24 cellular contexts compared by ENCODE assay signal in genomic region chr2:105618351-105618659, GRCh38.
A peak's percentile ranks its signal among the peaks of the same experiment; 100 is the strongest.
DNase-seq lines count a peak whose midpoint lies in the region; ATAC-seq, FAIRE-seq and TF ChIP-seq lines count a peak whose summit lies in the region.
"Had no signal": no experiment of that assay in that cellular context is flagged by ENCODE, and none has a peak within 500 bp of the region (broad histone marks: within the 10 kb centered on the region; RNA-seq: fewer than 3 reads in every experiment).

No MANE protein-coding gene starts in this region.

- H3K4me3 Mint-ChIP-seq in CD4-positive, CD25-positive, alpha-beta regulatory T cell, result no peak overlapping the region
- no peak overlapping the region for H3K4me3 Mint-ChIP-seq in Calu3 (ENCODE audit: low read depth, unreplicated experiment)
- no peak overlapping the region for H3K4me3 Mint-ChIP-seq in stimulated activated naive CD8-positive, alpha-beta T cell treated with anti-CD3 and anti-CD28 coated beads, Interleukin-15, Interleukin-2, amounts not matched to agents 100 ng/mL and 50 ng/mL, for 24 hours
- H3K4me3 Mint-ChIP-seq: CD8-positive, alpha-beta T cell; GM23338 had no signal

- no peak for TF ChIP-seq POLR2A in K562 (conservative IDR thresholded peaks at IDR 0.05)

- in situ Hi-C loops in K562 (cut with MboI), result no loop called here

- DNase-seq in CD4-positive, CD25-positive, alpha-beta regulatory T cell, result peak in 1 of 3 donors; percentile 18
- DNase-seq in Calu3, result no peak
- DNase-seq in K562 (ENCODE audit: extremely low read depth in 1 of 4, low spot score in 3 of 4), result no peak
- DNase-seq in NOMO-1 treated with DMSO at 0.1 percent for 48 hours (lab: John Stamatoyannopoulos, UW; ENCODE audit: unreplicated experiment), result no peak
- DNase-seq: C1 segment of cervical spinal cord; CD8-positive, alpha-beta T cell; DMS 273 treated with DMSO at 0.1 percent for 48 hours; DMS79; EL; GDM1; HCEC 1CT; IMR-90; NCI-H1048; NCI-H1694; NCI-H526 treated with DMSO at 0.1 percent for 48 hours; SIG-M5 had no signal

- intact Hi-C loops in Calu3 (cut with micrococcal nuclease; ENCODE audit: unreplicated experiment), result no loop called here
- intact Hi-C loops in K562 (cut with micrococcal nuclease), result no loop called here

- H3K4me3 ChIP-seq in CD4-positive, CD25-positive, alpha-beta regulatory T cell (ENCODE audit: low read depth, low read length), result no peak overlapping the region
- no peak overlapping the region for H3K4me3 ChIP-seq in K562
- H3K4me3 ChIP-seq: GM12878, GM23338, Peyer's patch, SK-N-MC had no signal

- no peaks in the 10 kb centered on the region for H3K4me1 ChIP-seq in CD4-positive, CD25-positive, alpha-beta regulatory T cell (ENCODE audit: control insufficient read depth, insufficient read depth, low read length, poor library complexity, severe bottlenecking)
- peaks cover 4 to 9% of the 10 kb centered on the region in 2 experiments; a peak in 3 of 5 replicates for H3K4me1 ChIP-seq in K562 (replicated peaks in 1 of 2; ENCODE audit: control insufficient read depth in 2 of 2, insufficient read depth in 2 of 2, low read length in 2 of 2)
- H3K4me1 ChIP-seq: Peyer's patch had no signal

- TF ChIP-seq CTCF in Calu3 (IDR thresholded peaks at IDR 0.05; ENCODE audit: unreplicated experiment) (no peak), K562 (IDR thresholded peaks at IDR 0.05 in 2 of 3, conservative IDR thresholded peaks at IDR 0.05 in 1 of 3; ENCODE audit: insufficient read depth in 2 of 3, low read depth in 1 of 3, low read length in 3 of 3) (no peak)

- H3K9ac ChIP-seq in K562 (ENCODE audit: insufficient read depth in 1 of 2, low read depth in 2 of 2, low read length in 2 of 2), result no peak overlapping the region

- H3K27me3 Mint-ChIP-seq in CD4-positive, CD25-positive, alpha-beta regulatory T cell, result peaks cover 10% of the 10 kb centered on the region
- no peaks in the 10 kb centered on the region for H3K27me3 Mint-ChIP-seq in Calu3 (ENCODE audit: unreplicated experiment)
- peaks cover 4% of the 10 kb centered on the region for H3K27me3 Mint-ChIP-seq in stimulated activated naive CD8-positive, alpha-beta T cell treated with anti-CD3 and anti-CD28 coated beads, Interleukin-15, Interleukin-2, amounts not matched to agents 100 ng/mL and 50 ng/mL, for 24 hours

- H3K36me3 Mint-ChIP-seq in CD4-positive, CD25-positive, alpha-beta regulatory T cell, result no peaks in the 10 kb centered on the region
- H3K36me3 Mint-ChIP-seq in Calu3 (ENCODE audit: insufficient read depth, unreplicated experiment), result peaks cover 13% of the 10 kb centered on the region
- no peaks in the 10 kb centered on the region for H3K36me3 Mint-ChIP-seq in stimulated activated naive CD8-positive, alpha-beta T cell treated with anti-CD3 and anti-CD28 coated beads, Interleukin-15, Interleukin-2, amounts not matched to agents 100 ng/mL and 50 ng/mL, for 24 hours (ENCODE audit: low read depth)
- H3K36me3 Mint-ChIP-seq: CD8-positive, alpha-beta T cell had no signal

- H2AFZ ChIP-seq in K562 (ENCODE audit: low read depth, low read length), result no peak overlapping the region
- H2AFZ ChIP-seq: GM23338 had no signal

- H3K4me1 Mint-ChIP-seq in CD4-positive, CD25-positive, alpha-beta regulatory T cell, result peaks cover 0 to 6% (median 4%) of the 10 kb centered on the region in 4 donors
- H3K4me1 Mint-ChIP-seq in Calu3 (ENCODE audit: low read depth, unreplicated experiment), result peaks cover 37% of the 10 kb centered on the region
- H3K4me1 Mint-ChIP-seq in stimulated activated naive CD8-positive, alpha-beta T cell treated with anti-CD3 and anti-CD28 coated beads, Interleukin-15, Interleukin-2, amounts not matched to agents 100 ng/mL and 50 ng/mL, for 24 hours (ENCODE audit: low read depth), result peaks cover 7% of the 10 kb centered on the region

- H4K20me1 ChIP-seq in K562 (replicated peaks; ENCODE audit: control insufficient read depth, insufficient read depth, low read length), result no peaks in the 10 kb centered on the region

- POLR2A ChIA-PET in K562 (lab: Yijun Ruan, JAX), result interaction anchor here (0.8 to 1.4 kb wide), 3 partner anchors 15 to 25 kb away, joined by 3 to 4 read pairs (median 4); no protein-coding TSS in a partner anchor

- H3K9me3 ChIP-seq in CD4-positive, CD25-positive, alpha-beta regulatory T cell (ENCODE audit: control insufficient read depth in 2 of 2, low read length in 2 of 2), result no peaks in the 10 kb centered on the region
- no peaks in the 10 kb centered on the region for H3K9me3 ChIP-seq in K562 (replicated peaks; ENCODE audit: control insufficient read depth, insufficient read depth, low read depth, low read length)
- H3K9me3 ChIP-seq: Caco-2, Peyer's patch had no signal

- no peak overlapping the region for H3K4me2 ChIP-seq in K562 (ENCODE audit: insufficient read depth, low read length)
- H3K4me2 ChIP-seq: GM23338 had no signal

- no peak for TF ChIP-seq EP300 in K562 (IDR thresholded peaks at IDR 0.05; ENCODE audit: low read length)

- H3K27me3 ChIP-seq in CD4-positive, CD25-positive, alpha-beta regulatory T cell (ENCODE audit: control insufficient read depth, insufficient read depth, low read length), result peaks cover 3% of the 10 kb centered on the region
- no peaks in the 10 kb centered on the region; a peak in 1 of 5 replicates for H3K27me3 ChIP-seq in K562 (ENCODE audit: control insufficient read depth in 2 of 2, insufficient read depth in 2 of 2, low read length in 2 of 2)
- H3K27me3 ChIP-seq: Peyer's patch had no signal

- CTCF ChIA-PET in Calu3 (lab: Charles Lee), result interaction anchor here (0.7 to 1.4 kb wide), 4 partner anchors 23 to 126 kb away, joined by 3 to 4 read pairs (median 4); partner anchors contain the start of gene NCK2
- CTCF ChIA-PET in K562 (lab: Yijun Ruan, JAX; ENCODE audit: low intra/inter-chr PET ratio), result no interaction called here

- no peaks in the 10 kb centered on the region for H3K36me3 ChIP-seq in CD4-positive, CD25-positive, alpha-beta regulatory T cell (ENCODE audit: control insufficient read depth, insufficient read depth, low read length)
- H3K36me3 ChIP-seq in K562 (ENCODE audit: control insufficient read depth, insufficient read depth, low read length), result no peaks in the 10 kb centered on the region
- H3K36me3 ChIP-seq: Peyer's patch had no signal

- H3K27ac ChIP-seq in CD4-positive, CD25-positive, alpha-beta regulatory T cell (ENCODE audit: insufficient read depth, low read length, poor library complexity, severe bottlenecking), result no peak overlapping the region
- H3K27ac ChIP-seq in K562 (ENCODE audit: extremely low read depth, low read depth, low read length), result no peak overlapping the region
- H3K27ac ChIP-seq: Peyer's patch, SK-N-MC had no signal

- TSS peak; percentile 90 for BruUV-seq in Calu3 (replicated peaks; lab: Mats Ljungman, UMichigan)
- no TSS peak for BruUV-seq in K562 (replicated peaks; lab: Mats Ljungman, UMichigan)

- no peak for FAIRE-seq in K562 (lab: Jason Lieb, UNC)
- FAIRE-seq: GM12878 had no signal

- no peaks in the 10 kb centered on the region for H3K79me2 ChIP-seq in K562 (ENCODE audit: control insufficient read depth, insufficient read depth, low read length)

- ATAC-seq in CD4-positive, CD25-positive, alpha-beta regulatory T cell (ENCODE audit: low read depth in 2 of 2), result no peak
- no peak for ATAC-seq in K562
- ATAC-seq in GM21390 (IDR thresholded peaks at IDR 0.05; ENCODE audit: unreplicated experiment), result no peak
- no peak for ATAC-seq in HG02623 (IDR thresholded peaks at IDR 0.05; ENCODE audit: unreplicated experiment)
- ATAC-seq: CD8-positive, alpha-beta T cell; GM12878 had no signal

- H3K9me1 ChIP-seq in K562 (ENCODE audit: control insufficient read depth, insufficient read depth, low read length), result peaks cover 4% of the 10 kb centered on the region

- WGBS in K562 (ENCODE audit: insufficient coverage, low coverage, missing lambda C conversion rate), result 43% methylated on average over 4 of the region's 4 CpGs

- no peak for TF ChIP-seq RAD21 in K562 (CRISPR knock-in tag; conservative IDR thresholded peaks at IDR 0.05 in 1 of 2, IDR thresholded peaks at IDR 0.05 in 1 of 2)

- peak overlapping the region in 2 of 3 donors; percentile 3 to 47 for H3K27ac Mint-ChIP-seq in CD4-positive, CD25-positive, alpha-beta regulatory T cell
- H3K27ac Mint-ChIP-seq in Calu3 (ENCODE audit: unreplicated experiment), result peak overlapping the region; percentile 82
- peak overlapping the region; percentile 57 for H3K27ac Mint-ChIP-seq in stimulated activated naive CD8-positive, alpha-beta T cell treated with anti-CD3 and anti-CD28 coated beads, Interleukin-15, Interleukin-2, amounts not matched to agents 100 ng/mL and 50 ng/mL, for 24 hours
- H3K27ac Mint-ChIP-seq: CD8-positive, alpha-beta T cell; GM23338 had no signal

- peaks cover 0 to 1% (median 0%) of the 10 kb centered on the region in 7 donors for H3K9me3 Mint-ChIP-seq in CD4-positive, CD25-positive, alpha-beta regulatory T cell
- no peaks in the 10 kb centered on the region for H3K9me3 Mint-ChIP-seq in Calu3 (ENCODE audit: low read depth, unreplicated experiment)
- H3K9me3 Mint-ChIP-seq in stimulated activated naive CD8-positive, alpha-beta T cell treated with anti-CD3 and anti-CD28 coated beads, Interleukin-15, Interleukin-2, amounts not matched to agents 100 ng/mL and 50 ng/mL, for 24 hours, result no peaks in the 10 kb centered on the region
- H3K9me3 Mint-ChIP-seq: CD8-positive, alpha-beta T cell; GM23338 had no signal

TF ChIP-seq in K562, 482 proteins besides CTCF, POLR2A, EP300 and RAD21 (continues in another document):
- no peak for TF ChIP-seq PBX2 (CRISPR knock-in tag; IDR thresholded peaks at IDR 0.05; ENCODE audit: low read depth)
- TF ChIP-seq PBX2 (tag; conservative IDR thresholded peaks at IDR 0.05; ENCODE audit: low read depth), result no peak
- no peak for TF ChIP-seq YY1 (IDR thresholded peaks at IDR 0.05; ENCODE audit: borderline replicate concordance in 1 of 3, control insufficient read depth in 1 of 3, extremely low read depth in 1 of 3, insufficient read depth in 3 of 3, insufficient read length in 1 of 3, insufficient replicate concordance in 2 of 3, low read depth in 1 of 3, low read length in 2 of 3)

Comparison
In these comparisons a context has a peak if more than half of its experiments do, and no peak if none do; other contexts are left out.
1. H3K27ac Mint-ChIP-seq: peak in every context shown above with its lines; median percentile 82 in Calu3; 57 in stimulated activated naive CD8-positive, alpha-beta T cell treated with anti-CD3 and anti-CD28 coated beads, Interleukin-15, Interleukin-2, amounts not matched to agents 100 ng/mL and 50 ng/mL, for 24 hours; 25 in CD4-positive, CD25-positive, alpha-beta regulatory T cell.